In the genomic region with DNA sequence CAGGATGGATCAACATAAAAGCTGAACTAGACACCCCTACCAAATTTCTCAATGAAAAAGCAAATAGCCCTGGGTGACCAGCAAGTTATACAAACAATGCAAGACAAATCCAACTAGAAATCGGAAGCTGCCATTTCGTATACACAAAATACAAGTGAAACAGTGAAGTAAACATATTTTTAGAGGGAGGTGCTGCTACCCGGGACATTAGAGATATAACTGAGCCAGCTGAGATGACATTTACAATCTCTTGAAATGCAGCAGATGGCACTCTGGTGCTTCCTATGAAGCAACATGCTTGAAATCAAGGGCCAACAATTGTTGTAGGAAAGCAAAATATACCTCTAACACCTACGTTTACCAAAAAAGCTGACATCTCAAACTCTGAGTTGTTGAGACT, we compare ENCODE assay signal across 2 cellular contexts.
TF ChIP-seq lines count a peak whose summit lies in the region.

No MANE protein-coding gene starts in this region.

TF ChIP-seq in IMR-90, 13 proteins besides CTCF, POLR2A, EP300 and RAD21:
- no peak for TF ChIP-seq FOS (IDR thresholded peaks at IDR 0.05; ENCODE audit: low read depth, low read length)
- TF ChIP-seq MXI1 (IDR thresholded peaks at IDR 0.05; ENCODE audit: borderline replicate concordance, low read depth, low read length): no peak
- no peak for TF ChIP-seq CEBPB (IDR thresholded peaks at IDR 0.05; ENCODE audit: low read depth, low read length)
- no peak for TF ChIP-seq MAFK (IDR thresholded peaks at IDR 0.05; ENCODE audit: low read depth, low read length)
- no peak for TF ChIP-seq CHD1 (IDR thresholded peaks at IDR 0.05; ENCODE audit: low read depth, low read length)

TF ChIP-seq in liver, 16 proteins besides CTCF, POLR2A, EP300 and RAD21:
- TF ChIP-seq FOXA2 (IDR thresholded peaks at IDR 0.05) (peak; percentile 38), GABPA (IDR thresholded peaks at IDR 0.05 in 1 of 2, conservative IDR thresholded peaks at IDR 0.05 in 1 of 2) (peak in 1 of 2 donors; percentile 57), RXRA (IDR thresholded peaks at IDR 0.05) (peak; percentile 54 to 78), JUND (IDR thresholded peaks at IDR 0.05) (peak; percentile 32 to 33), SP1 (IDR thresholded peaks at IDR 0.05) (peak; percentile 59), NR2F2 (IDR thresholded peaks at IDR 0.05) (no peak), ATF3 (IDR thresholded peaks at IDR 0.05) (no peak), FOXA1 (IDR thresholded peaks at IDR 0.05) (no peak), TAF1 (conservative IDR thresholded peaks at IDR 0.05) (no peak), YY1 (IDR thresholded peaks at IDR 0.05) (peak; percentile 73), EGR1 (IDR thresholded peaks at IDR 0.05; ENCODE audit: low read depth in 2 of 2) (no peak), HNF4A (conservative IDR thresholded peaks at IDR 0.05) (peak; percentile 38 to 51)
- TF ChIP-seq, protein P1, sequence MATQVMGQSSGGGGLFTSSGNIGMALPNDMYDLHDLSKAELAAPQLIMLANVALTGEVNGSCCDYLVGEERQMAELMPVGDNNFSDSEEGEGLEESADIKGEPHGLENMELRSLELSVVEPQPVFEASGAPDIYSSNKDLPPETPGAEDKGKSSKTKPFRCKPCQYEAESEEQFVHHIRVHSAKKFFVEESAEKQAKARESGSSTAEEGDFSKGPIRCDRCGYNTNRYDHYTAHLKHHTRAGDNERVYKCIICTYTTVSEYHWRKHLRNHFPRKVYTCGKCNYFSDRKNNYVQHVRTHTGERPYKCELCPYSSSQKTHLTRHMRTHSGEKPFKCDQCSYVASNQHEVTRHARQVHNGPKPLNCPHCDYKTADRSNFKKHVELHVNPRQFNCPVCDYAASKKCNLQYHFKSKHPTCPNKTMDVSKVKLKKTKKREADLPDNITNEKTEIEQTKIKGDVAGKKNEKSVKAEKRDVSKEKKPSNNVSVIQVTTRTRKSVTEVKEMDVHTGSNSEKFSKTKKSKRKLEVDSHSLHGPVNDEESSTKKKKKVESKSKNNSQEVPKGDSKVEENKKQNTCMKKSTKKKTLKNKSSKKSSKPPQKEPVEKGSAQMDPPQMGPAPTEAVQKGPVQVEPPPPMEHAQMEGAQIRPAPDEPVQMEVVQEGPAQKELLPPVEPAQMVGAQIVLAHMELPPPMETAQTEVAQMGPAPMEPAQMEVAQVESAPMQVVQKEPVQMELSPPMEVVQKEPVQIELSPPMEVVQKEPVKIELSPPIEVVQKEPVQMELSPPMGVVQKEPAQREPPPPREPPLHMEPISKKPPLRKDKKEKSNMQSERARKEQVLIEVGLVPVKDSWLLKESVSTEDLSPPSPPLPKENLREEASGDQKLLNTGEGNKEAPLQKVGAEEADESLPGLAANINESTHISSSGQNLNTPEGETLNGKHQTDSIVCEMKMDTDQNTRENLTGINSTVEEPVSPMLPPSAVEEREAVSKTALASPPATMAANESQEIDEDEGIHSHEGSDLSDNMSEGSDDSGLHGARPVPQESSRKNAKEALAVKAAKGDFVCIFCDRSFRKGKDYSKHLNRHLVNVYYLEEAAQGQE (IDR thresholded peaks at IDR 0.05): no peak
- TF ChIP-seq, protein P2, sequence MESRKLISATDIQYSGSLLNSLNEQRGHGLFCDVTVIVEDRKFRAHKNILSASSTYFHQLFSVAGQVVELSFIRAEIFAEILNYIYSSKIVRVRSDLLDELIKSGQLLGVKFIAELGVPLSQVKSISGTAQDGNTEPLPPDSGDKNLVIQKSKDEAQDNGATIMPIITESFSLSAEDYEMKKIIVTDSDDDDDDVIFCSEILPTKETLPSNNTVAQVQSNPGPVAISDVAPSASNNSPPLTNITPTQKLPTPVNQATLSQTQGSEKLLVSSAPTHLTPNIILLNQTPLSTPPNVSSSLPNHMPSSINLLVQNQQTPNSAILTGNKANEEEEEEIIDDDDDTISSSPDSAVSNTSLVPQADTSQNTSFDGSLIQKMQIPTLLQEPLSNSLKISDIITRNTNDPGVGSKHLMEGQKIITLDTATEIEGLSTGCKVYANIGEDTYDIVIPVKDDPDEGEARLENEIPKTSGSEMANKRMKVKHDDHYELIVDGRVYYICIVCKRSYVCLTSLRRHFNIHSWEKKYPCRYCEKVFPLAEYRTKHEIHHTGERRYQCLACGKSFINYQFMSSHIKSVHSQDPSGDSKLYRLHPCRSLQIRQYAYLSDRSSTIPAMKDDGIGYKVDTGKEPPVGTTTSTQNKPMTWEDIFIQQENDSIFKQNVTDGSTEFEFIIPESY (IDR thresholded peaks at IDR 0.05): peak; percentile 40
- TF ChIP-seq, protein P3, sequence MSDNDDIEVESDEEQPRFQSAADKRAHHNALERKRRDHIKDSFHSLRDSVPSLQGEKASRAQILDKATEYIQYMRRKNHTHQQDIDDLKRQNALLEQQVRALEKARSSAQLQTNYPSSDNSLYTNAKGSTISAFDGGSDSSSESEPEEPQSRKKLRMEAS (IDR thresholded peaks at IDR 0.05): peak; percentile 30
